ENCODE assay signal across 8 cellular contexts in genomic region chr1:2132222-2133038, GRCh38.
DNase-seq lines count a peak whose midpoint lies in the region; ATAC-seq and TF ChIP-seq lines count a peak whose summit lies in the region.

No MANE protein-coding gene starts in this region.

- no peak for ATAC-seq in natural killer cell treated with Interleukin-12 subunit alpha and Interleukin-12 subunit beta and Interleukin-15 and Interleukin-18, amount 100 ng/mL, for 72 hours
- ATAC-seq in HG03025 (IDR thresholded peaks at IDR 0.05; ENCODE audit: low FRiP score, unreplicated experiment) = no peak

- peaks cover 7% of the 10 kb centered on the region for H3K4me1 ChIP-seq in HAP-1
- H3K4me1 ChIP-seq in esophagus squamous epithelium = peaks cover 11 to 40% (median 16%) of the 10 kb centered on the region in 3 donors

- WGBS in esophagus squamous epithelium, 2 donors = 20 to 41% methylated on average over 16 to 18 of the region's 40 CpGs

- no peak for TF ChIP-seq POLR2A in esophagus squamous epithelium (IDR thresholded peaks at IDR 0.05)

- no peaks in the 10 kb centered on the region for H3K9me3 ChIP-seq in HAP-1
- H3K9me3 ChIP-seq in esophagus squamous epithelium = no peaks in the 10 kb centered on the region

- H3K4me1 Mint-ChIP-seq in natural killer cell treated with Interleukin-12 subunit alpha and Interleukin-12 subunit beta and Interleukin-15 and Interleukin-18, amount 100 ng/mL, for 72 hours (ENCODE audit: low read depth in 2 of 2) = peaks cover 5 to 8% of the 10 kb centered on the region in 2 donors

- H3K36me3 Mint-ChIP-seq in natural killer cell treated with Interleukin-12 subunit alpha and Interleukin-12 subunit beta and Interleukin-15 and Interleukin-18, amount 100 ng/mL, for 72 hours = no peaks in the 10 kb centered on the region

- H3K9me3 Mint-ChIP-seq in natural killer cell treated with Interleukin-12 subunit alpha and Interleukin-12 subunit beta and Interleukin-15 and Interleukin-18, amount 100 ng/mL, for 72 hours = no peaks in the 10 kb centered on the region

- DNase-seq in AG10803 (ENCODE audit: low read depth) (peak; percentile 67), HAP-1 (ENCODE audit: low spot score in 2 of 2) (peak in 1 of 2 experiments; percentile 48), esophagus squamous epithelium (lab: John Stamatoyannopoulos, UW) (no peak), epidermal melanocyte (ENCODE audit: insufficient read length, low spot score) (no peak), NCI-H2196 treated with DMSO at 0.1 percent for 48 hours (lab: John Stamatoyannopoulos, UW; ENCODE audit: unreplicated experiment) (no peak)
- no peak for DNase-seq in natural killer cell treated with Interleukin-12 subunit alpha and Interleukin-12 subunit beta and Interleukin-15 and Interleukin-18, amount 100 ng/mL, for 72 hours (ENCODE audit: low spot score)

- H3K27ac ChIP-seq in esophagus squamous epithelium = peak overlapping the region; percentile 69 to 93 (median 88)

- H3K27me3 ChIP-seq in HAP-1 (ENCODE audit: low read depth) (no peaks in the 10 kb centered on the region), esophagus squamous epithelium (no peaks in the 10 kb centered on the region)

- peak overlapping the region; percentile 50 to 78 for H3K27ac Mint-ChIP-seq in natural killer cell treated with Interleukin-12 subunit alpha and Interleukin-12 subunit beta and Interleukin-15 and Interleukin-18, amount 100 ng/mL, for 72 hours

- intact Hi-C loops in esophagus squamous epithelium (cut with DNase I) = no loop called here

- H3K36me3 ChIP-seq in HAP-1 (replicated peaks) (no peaks in the 10 kb centered on the region), esophagus squamous epithelium (peaks cover 0 to 6% (median 0%) of the 10 kb centered on the region in 3 donors)

- TF ChIP-seq CTCF in AG10803 (conservative IDR thresholded peaks at IDR 0.05; ENCODE audit: low read length) (peak; percentile 69), WI38 (IDR thresholded peaks at IDR 0.05; ENCODE audit: low read depth, low read length) (peak; percentile 47), esophagus squamous epithelium (IDR thresholded peaks at IDR 0.05) (peak in 1 of 6 experiments; percentile 20)

- H3K4me3 ChIP-seq in AG10803 (ENCODE audit: low read length) (peak overlapping the region; percentile 62), HAP-1 (peak overlapping the region; percentile 23), WI38 (ENCODE audit: low read depth, low read length) (peak overlapping the region; percentile 56), esophagus squamous epithelium (peak overlapping the region; percentile 26 to 69 (median 42))

- no peaks in the 10 kb centered on the region for H3K27me3 Mint-ChIP-seq in natural killer cell treated with Interleukin-12 subunit alpha and Interleukin-12 subunit beta and Interleukin-15 and Interleukin-18, amount 100 ng/mL, for 72 hours

- H3K4me3 Mint-ChIP-seq in natural killer cell treated with Interleukin-12 subunit alpha and Interleukin-12 subunit beta and Interleukin-15 and Interleukin-18, amount 100 ng/mL, for 72 hours = peak overlapping the region; percentile 80

- in situ Hi-C loops in HAP-1 (cut with MboI; ENCODE audit: low sequenced_read_pairs) = no loop called here
